ENCODE assay signal across 14 cellular contexts in the genomic region with DNA sequence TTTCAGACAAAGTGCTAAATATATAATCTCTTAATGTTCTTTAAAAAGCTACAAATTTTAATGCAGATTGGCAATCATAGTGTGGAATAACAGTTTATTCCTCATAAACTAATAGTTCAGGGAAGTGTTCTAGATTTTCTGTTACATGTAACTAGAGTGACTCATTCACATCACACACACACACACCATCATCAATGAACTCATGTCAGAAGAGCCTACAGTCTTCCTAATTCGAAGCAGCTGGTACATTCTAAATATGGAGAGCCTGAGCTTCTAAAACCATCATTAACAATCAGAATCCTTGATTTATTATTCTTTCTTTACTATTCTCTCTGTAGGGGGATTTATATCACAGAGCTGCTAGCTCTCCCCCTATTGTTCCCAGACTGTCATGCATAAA.
DNase-seq lines count a peak whose midpoint lies in the region; ATAC-seq and TF ChIP-seq lines count a peak whose summit lies in the region.
"Had no signal": no experiment of that assay in that cellular context is flagged by ENCODE, and none has a peak within 500 bp of the region (broad histone marks: within the 10 kb centered on the region; RNA-seq: fewer than 3 reads in every experiment).

No MANE protein-coding gene starts in this region.

- TF ChIP-seq CTCF in choroid plexus epithelial cell (conservative IDR thresholded peaks at IDR 0.05; ENCODE audit: low read depth, low read length) (no peak), retinal pigment epithelial cell (conservative IDR thresholded peaks at IDR 0.05; ENCODE audit: low read depth, low read length) (no peak)

- no peak overlapping the region for H3K4me3 ChIP-seq in choroid plexus epithelial cell (ENCODE audit: low read depth, low read length)
- no peak overlapping the region for H3K4me3 ChIP-seq in retinal pigment epithelial cell (ENCODE audit: low read length)
- H3K4me3 ChIP-seq: SJCRH30 had no signal

- in situ Hi-C loops in KBM-7 (cut with MboI; ENCODE audit: low pct_unique_long_range_greater_than_20kb, low sequenced_read_pairs), result no loop called here

- DNase-seq in GM04503 (ENCODE audit: low read depth) (peak; percentile 15), NCI-H69 (lab: John Stamatoyannopoulos, UW) (peak; percentile 71), choroid plexus epithelial cell (ENCODE audit: low read depth) (peak; percentile 18), retinal pigment epithelial cell (ENCODE audit: low read depth) (peak; percentile 4), KBM-7 (no peak), NCI-H187 (lab: John Stamatoyannopoulos, UW) (no peak)
- DNase-seq: activated naive CD8-positive, alpha-beta T cell treated with anti-CD3 and anti-CD28 coated beads for 36 hours; dermis blood vessel endothelial cell; GOT3; naive B cell; NCI-H1092 treated with DMSO at 0.1 percent for 48 hours; NCI-H524 treated with DMSO at 0.1 percent for 48 hours; SJCRH30 had no signal

- ATAC-seq in GM18519 (IDR thresholded peaks at IDR 0.05; ENCODE audit: low FRiP score, unreplicated experiment), result no peak

Comparison
In these comparisons a context has a peak if more than half of its experiments do, and no peak if none do; other contexts are left out.
1. DNase-seq: peak in GM04503 (single experiment), NCI-H69 (single experiment), choroid plexus epithelial cell (single experiment) and retinal pigment epithelial cell (single experiment); none in KBM-7 (single experiment) and NCI-H187 (0 of 2).